2 cellular contexts compared by ENCODE assay signal in the genomic region with DNA sequence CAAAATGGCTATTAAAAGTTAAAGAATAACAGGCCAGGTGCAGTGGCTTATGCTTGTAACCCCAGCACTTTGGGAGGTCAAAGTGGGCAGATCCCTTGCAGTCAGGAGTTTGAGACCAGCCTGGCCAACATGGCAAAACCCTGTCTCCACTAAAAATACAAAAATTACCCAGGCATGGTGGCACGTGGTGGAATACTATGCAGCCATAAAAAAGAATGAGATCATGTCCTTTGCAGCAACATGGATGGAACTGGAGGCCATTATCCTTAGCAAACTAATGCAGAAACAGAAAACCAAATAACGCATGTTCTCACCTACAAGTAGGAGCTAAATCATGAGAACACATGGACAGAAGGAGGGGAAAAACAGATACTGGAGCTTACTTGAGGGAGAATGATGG. TPM values are rescaled to one million over a fixed set of nuclear protein-coding genes. Genes with fewer than 3 reads are reported as not detected.
"Had no signal": no experiment of that assay in that cellular context is flagged by ENCODE, and none has a peak within 500 bp of the region (broad histone marks: within the 10 kb centered on the region; RNA-seq: fewer than 3 reads in every experiment).

No MANE protein-coding gene starts in this region.

RNA-seq across cellular contexts. Expression of a gene that starts 15.9 kb away (rescaled TPM):
- total RNA-seq: GM23248, H7 had no signal
- polyA plus RNA-seq: GM23248 had no signal
